20 cellular contexts compared by ENCODE assay signal in genomic region chr3:143991713-143992112, GRCh38. TPM values are rescaled to one million over a fixed set of nuclear protein-coding genes. Genes with fewer than 3 reads are reported as not detected.
DNase-seq lines count a peak whose midpoint lies in the region; ATAC-seq, FAIRE-seq and TF ChIP-seq lines count a peak whose summit lies in the region.
"Had no signal": no experiment of that assay in that cellular context is flagged by ENCODE, and none has a peak within 500 bp of the region (broad histone marks: within the 10 kb centered on the region; RNA-seq: fewer than 3 reads in every experiment).

No MANE protein-coding gene starts in this region.

- POLR2A ChIA-PET in CD4-positive, alpha-beta T cell (lab: Charles Lee) = no interaction called here

- H3K27ac ChIP-seq in CD4-positive, alpha-beta T cell (ENCODE audit: low read depth, low read length) = no peak overlapping the region
- H3K27ac ChIP-seq: A549 had no signal

- no peak for TF ChIP-seq CTCF in CD4-positive, alpha-beta T cell (IDR thresholded peaks at IDR 0.05)

- peaks cover 52% of the 10 kb centered on the region for H3K36me3 Mint-ChIP-seq in CD4-positive, alpha-beta T cell (ENCODE audit: low read depth)

- no peaks in the 10 kb centered on the region for H3K9me3 ChIP-seq in CD4-positive, alpha-beta T cell (ENCODE audit: control insufficient read depth, low read length)
- H3K9me3 ChIP-seq: A549 had no signal

- H3K4me3 Mint-ChIP-seq in CD4-positive, alpha-beta T cell = no peak overlapping the region
- H3K4me3 Mint-ChIP-seq: CD4-positive, CD25-positive, alpha-beta regulatory T cell; T-helper 17 cell had no signal

- peaks cover 29% of the 10 kb centered on the region for H3K4me1 Mint-ChIP-seq in CD4-positive, alpha-beta T cell (ENCODE audit: low read depth)

- DNase-seq in GM12891 (ENCODE audit: insufficient read length, low spot score) = no peak
- DNase-seq in MV-4-11 (lab: John Stamatoyannopoulos, UW) = peak; percentile 23
- DNase-seq in hippocampal formation (lab: John Stamatoyannopoulos, UW) = no peak
- DNase-seq in activated T-cell treated with anti-CD3 and anti-CD28 coated beads for 4 hours = no peak
- DNase-seq in CD4-positive, alpha-beta T cell = no peak
- DNase-seq in SIG-M5 (lab: John Stamatoyannopoulos, UW) = no peak
- DNase-seq: CD4-positive, CD25-positive, alpha-beta regulatory T cell; DND-41; GDM1; GOT3; KG1; NCI-H1105 treated with DMSO at 0.1 percent for 48 hours; NCI-H1930; NCI-H2171; NCI-H82; SHP77 treated with DMSO at 0.1 percent for 48 hours; T-helper 17 cell had no signal

- ATAC-seq in GM19395 (IDR thresholded peaks at IDR 0.05; ENCODE audit: unreplicated experiment) = peak; percentile 58
- ATAC-seq in HG02981 (IDR thresholded peaks at IDR 0.05; ENCODE audit: unreplicated experiment) = peak; percentile 68
- ATAC-seq in CD4-positive, alpha-beta T cell (ENCODE audit: poor library complexity) = no peak
- ATAC-seq: A549, T-helper 17 cell had no signal

- no peaks in the 10 kb centered on the region for H3K27me3 Mint-ChIP-seq in CD4-positive, alpha-beta T cell
- H3K27me3 Mint-ChIP-seq: CD4-positive, CD25-positive, alpha-beta regulatory T cell; T-helper 17 cell had no signal

- no peak for TF ChIP-seq POLR2A in GM12891 (IDR thresholded peaks at IDR 0.05; ENCODE audit: low read depth, low read length)

- intact Hi-C loops in CD4-positive, alpha-beta T cell (cut with DNase I, micrococcal nuclease) = no loop called here

- no peak for FAIRE-seq in GM12891 (lab: Jason Lieb, UNC)
- FAIRE-seq: A549 had no signal

- no peaks in the 10 kb centered on the region for H3K27me3 ChIP-seq in CD4-positive, alpha-beta T cell (ENCODE audit: control insufficient read depth, insufficient read depth, low read length)

- H3K27ac Mint-ChIP-seq in CD4-positive, alpha-beta T cell = no peak overlapping the region
- H3K27ac Mint-ChIP-seq: CD4-positive, CD25-positive, alpha-beta regulatory T cell; T-helper 17 cell had no signal

- H3K9me3 Mint-ChIP-seq in CD4-positive, alpha-beta T cell = no peaks in the 10 kb centered on the region
- H3K9me3 Mint-ChIP-seq: CD4-positive, CD25-positive, alpha-beta regulatory T cell had no signal

- CTCF ChIA-PET in CD4-positive, alpha-beta T cell (lab: Charles Lee) = interaction anchor here (1.1 kb wide), 1 partner anchor 20 kb away, joined by 3 read pairs; the partner anchor contains the start of gene DIPK2A

TF ChIP-seq in GM12891, 5 proteins besides CTCF, POLR2A, EP300 and RAD21:
- TF ChIP-seq SPI1 (IDR thresholded peaks at IDR 0.05; ENCODE audit: low read depth, low read length) = peak; percentile 72
- no peak for TF ChIP-seq TAF1 (IDR thresholded peaks at IDR 0.05; ENCODE audit: low read depth, low read length)
- no peak for TF ChIP-seq POLR2AphosphoS5 (IDR thresholded peaks at IDR 0.05; ENCODE audit: low read depth, low read length)

RNA-seq across cellular contexts. Expression of gene DIPK2A, which starts 20.1 kb away (rescaled TPM):
- polyA plus RNA-seq in GM12891 (2012; ENCODE audit: low read depth, missing spikeins) = 5.5 TPM
- 10 to 100 TPM; 17.5 to 18.2 TPM for total RNA-seq in CD4-positive, alpha-beta T cell
